ENCODE assay signal across 1 cellular context in genomic region chr17:42109086-42109485, GRCh38.
TF ChIP-seq lines count a peak whose summit lies in the region.

No MANE protein-coding gene starts in this region.

TF ChIP-seq in GM23338, 12 proteins besides CTCF, POLR2A, EP300 and RAD21:
- TF ChIP-seq ZNF331 (CRISPR knock-in tag; IDR thresholded peaks at IDR 0.05; ENCODE audit: low read depth) (no peak), CREB1 (CRISPR knock-in tag; IDR thresholded peaks at IDR 0.05; ENCODE audit: low read depth) (no peak), ETS1 (IDR thresholded peaks at IDR 0.05) (no peak), JUNB (IDR thresholded peaks at IDR 0.05; ENCODE audit: unreplicated experiment) (no peak), EZH2phosphoT487 (IDR thresholded peaks at IDR 0.05; ENCODE audit: unreplicated experiment) (no peak), NANOG (IDR thresholded peaks at IDR 0.05; ENCODE audit: borderline replicate concordance) (no peak), REST (IDR thresholded peaks at IDR 0.05; ENCODE audit: unreplicated experiment) (no peak), STAT1 (IDR thresholded peaks at IDR 0.05; ENCODE audit: unreplicated experiment) (no peak), ZNF114 (CRISPR knock-in tag; IDR thresholded peaks at IDR 0.05) (no peak), EZH2 (IDR thresholded peaks at IDR 0.05; ENCODE audit: low read depth, unreplicated experiment) (no peak), POLR2AphosphoS5 (IDR thresholded peaks at IDR 0.05; ENCODE audit: low read depth) (no peak)
- TF ChIP-seq, protein P1, sequence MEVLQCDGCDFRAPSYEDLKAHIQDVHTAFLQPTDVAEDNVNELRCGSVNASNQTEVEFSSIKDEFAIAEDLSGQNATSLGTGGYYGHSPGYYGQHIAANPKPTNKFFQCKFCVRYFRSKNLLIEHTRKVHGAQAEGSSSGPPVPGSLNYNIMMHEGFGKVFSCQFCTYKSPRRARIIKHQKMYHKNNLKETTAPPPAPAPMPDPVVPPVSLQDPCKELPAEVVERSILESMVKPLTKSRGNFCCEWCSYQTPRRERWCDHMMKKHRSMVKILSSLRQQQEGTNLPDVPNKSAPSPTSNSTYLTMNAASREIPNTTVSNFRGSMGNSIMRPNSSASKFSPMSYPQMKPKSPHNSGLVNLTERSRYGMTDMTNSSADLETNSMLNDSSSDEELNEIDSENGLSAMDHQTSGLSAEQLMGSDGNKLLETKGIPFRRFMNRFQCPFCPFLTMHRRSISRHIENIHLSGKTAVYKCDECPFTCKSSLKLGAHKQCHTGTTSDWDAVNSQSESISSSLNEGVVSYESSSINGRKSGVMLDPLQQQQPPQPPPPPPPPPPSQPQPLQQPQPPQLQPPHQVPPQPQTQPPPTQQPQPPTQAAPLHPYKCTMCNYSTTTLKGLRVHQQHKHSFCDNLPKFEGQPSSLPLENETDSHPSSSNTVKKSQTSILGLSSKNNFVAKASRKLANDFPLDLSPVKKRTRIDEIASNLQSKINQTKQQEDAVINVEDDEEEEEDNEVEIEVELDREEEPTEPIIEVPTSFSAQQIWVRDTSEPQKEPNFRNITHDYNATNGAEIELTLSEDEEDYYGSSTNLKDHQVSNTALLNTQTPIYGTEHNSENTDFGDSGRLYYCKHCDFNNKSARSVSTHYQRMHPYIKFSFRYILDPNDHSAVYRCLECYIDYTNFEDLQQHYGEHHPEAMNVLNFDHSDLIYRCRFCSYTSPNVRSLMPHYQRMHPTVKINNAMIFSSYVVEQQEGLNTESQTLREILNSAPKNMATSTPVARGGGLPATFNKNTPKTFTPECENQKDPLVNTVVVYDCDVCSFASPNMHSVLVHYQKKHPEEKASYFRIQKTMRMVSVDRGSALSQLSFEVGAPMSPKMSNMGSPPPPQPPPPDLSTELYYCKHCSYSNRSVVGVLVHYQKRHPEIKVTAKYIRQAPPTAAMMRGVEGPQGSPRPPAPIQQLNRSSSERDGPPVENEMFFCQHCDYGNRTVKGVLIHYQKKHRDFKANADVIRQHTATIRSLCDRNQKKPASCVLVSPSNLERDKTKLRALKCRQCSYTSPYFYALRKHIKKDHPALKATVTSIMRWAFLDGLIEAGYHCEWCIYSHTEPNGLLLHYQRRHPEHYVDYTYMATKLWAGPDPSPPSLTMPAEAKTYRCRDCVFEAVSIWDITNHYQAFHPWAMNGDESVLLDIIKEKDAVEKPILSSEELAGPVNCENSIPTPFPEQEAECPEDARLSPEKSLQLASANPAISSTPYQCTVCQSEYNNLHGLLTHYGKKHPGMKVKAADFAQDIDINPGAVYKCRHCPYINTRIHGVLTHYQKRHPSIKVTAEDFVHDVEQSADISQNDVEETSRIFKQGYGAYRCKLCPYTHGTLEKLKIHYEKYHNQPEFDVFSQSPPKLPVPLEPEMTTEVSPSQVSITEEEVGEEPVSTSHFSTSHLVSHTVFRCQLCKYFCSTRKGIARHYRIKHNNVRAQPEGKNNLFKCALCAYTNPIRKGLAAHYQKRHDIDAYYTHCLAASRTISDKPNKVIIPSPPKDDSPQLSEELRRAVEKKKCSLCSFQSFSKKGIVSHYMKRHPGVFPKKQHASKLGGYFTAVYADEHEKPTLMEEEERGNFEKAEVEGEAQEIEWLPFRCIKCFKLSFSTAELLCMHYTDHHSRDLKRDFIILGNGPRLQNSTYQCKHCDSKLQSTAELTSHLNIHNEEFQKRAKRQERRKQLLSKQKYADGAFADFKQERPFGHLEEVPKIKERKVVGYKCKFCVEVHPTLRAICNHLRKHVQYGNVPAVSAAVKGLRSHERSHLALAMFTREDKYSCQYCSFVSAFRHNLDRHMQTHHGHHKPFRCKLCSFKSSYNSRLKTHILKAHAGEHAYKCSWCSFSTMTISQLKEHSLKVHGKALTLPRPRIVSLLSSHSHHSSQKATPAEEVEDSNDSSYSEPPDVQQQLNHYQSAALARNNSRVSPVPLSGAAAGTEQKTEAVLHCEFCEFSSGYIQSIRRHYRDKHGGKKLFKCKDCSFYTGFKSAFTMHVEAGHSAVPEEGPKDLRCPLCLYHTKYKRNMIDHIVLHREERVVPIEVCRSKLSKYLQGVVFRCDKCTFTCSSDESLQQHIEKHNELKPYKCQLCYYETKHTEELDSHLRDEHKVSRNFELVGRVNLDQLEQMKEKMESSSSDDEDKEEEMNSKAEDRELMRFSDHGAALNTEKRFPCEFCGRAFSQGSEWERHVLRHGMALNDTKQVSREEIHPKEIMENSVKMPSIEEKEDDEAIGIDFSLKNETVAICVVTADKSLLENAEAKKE (CRISPR knock-in tag; IDR thresholded peaks at IDR 0.05) = no peak
